Comparison of ENCODE assay signal across 11 cellular contexts in genomic region chrX:20061869-20062254, GRCh38. TPM values are rescaled to one million over a fixed set of nuclear protein-coding genes. Genes with fewer than 3 reads are reported as not detected.
DNase-seq lines count a peak whose midpoint lies in the region; ATAC-seq and TF ChIP-seq lines count a peak whose summit lies in the region.
"Had no signal": no experiment of that assay in that cellular context is flagged by ENCODE, and none has a peak within 500 bp of the region (broad histone marks: within the 10 kb centered on the region; RNA-seq: fewer than 3 reads in every experiment).

No MANE protein-coding gene starts in this region.

- H3K36me3 ChIP-seq in brain microvascular endothelial cell (replicated peaks), result no peaks in the 10 kb centered on the region

- in situ Hi-C loops in brain microvascular endothelial cell (cut with HindIII; ENCODE audit: low pct_ligation_motif_present, low sequenced_read_pairs) (no loop called here), ACHN (cut with HindIII; ENCODE audit: low pct_ligation_motif_present, low pct_unique_long_range_greater_than_20kb, low sequenced_read_pairs) (no loop called here)

- H3K4me3 ChIP-seq in brain microvascular endothelial cell (ENCODE audit: low read depth, low read length), result no peak overlapping the region

- TF ChIP-seq CTCF in brain microvascular endothelial cell (IDR thresholded peaks at IDR 0.05; ENCODE audit: low read depth, low read length, missing control alignments), result no peak

- no peak for ATAC-seq in GM19452 (IDR thresholded peaks at IDR 0.05; ENCODE audit: unreplicated experiment)

- peak; percentile 63 for DNase-seq in ELR (ENCODE audit: low read depth)
- peak; percentile 26 for DNase-seq in LHCN-M2 (ENCODE audit: low read depth)
- DNase-seq in brain microvascular endothelial cell, result peak; percentile 8
- DNase-seq in non-pigmented ciliary epithelial cell (ENCODE audit: low read depth), result peak; percentile 28
- DNase-seq in NCI-H2171 (lab: John Stamatoyannopoulos, UW), result no peak
- no peak for DNase-seq in ACHN
- DNase-seq: activated CD8-positive, alpha-beta memory T cell treated with anti-CD3 and anti-CD28 coated beads, Interleukin-2, amount 50 U/mL, for 48 hours; NCI-H446 treated with DMSO at 0.1 percent for 48 hours; SHP77 had no signal

- no peak overlapping the region for H3K27ac ChIP-seq in brain microvascular endothelial cell
- H3K27ac ChIP-seq: VCaP had no signal

- H3K27me3 ChIP-seq in brain microvascular endothelial cell (replicated peaks), result no peaks in the 10 kb centered on the region

RNA-seq across cellular contexts. Expression of gene MAP7D2, which starts 54.8 kb away (rescaled TPM):
- total RNA-seq in LHCN-M2 (2014; rRNA removed), result 0.23 TPM in 1 of 2 replicates, not detected in the other
- polyA plus RNA-seq in LHCN-M2 (2012), result 0.01 TPM

Comparison
In these comparisons a context has a peak if more than half of its experiments do, and no peak if none do; other contexts are left out.
1. DNase-seq: peak in ELR (single experiment), LHCN-M2 (single experiment), brain microvascular endothelial cell (single experiment) and non-pigmented ciliary epithelial cell (single experiment); none in NCI-H2171 (single experiment) and ACHN (single experiment).